Comparison of ENCODE assay signal across 1 cellular context in the genomic region with DNA sequence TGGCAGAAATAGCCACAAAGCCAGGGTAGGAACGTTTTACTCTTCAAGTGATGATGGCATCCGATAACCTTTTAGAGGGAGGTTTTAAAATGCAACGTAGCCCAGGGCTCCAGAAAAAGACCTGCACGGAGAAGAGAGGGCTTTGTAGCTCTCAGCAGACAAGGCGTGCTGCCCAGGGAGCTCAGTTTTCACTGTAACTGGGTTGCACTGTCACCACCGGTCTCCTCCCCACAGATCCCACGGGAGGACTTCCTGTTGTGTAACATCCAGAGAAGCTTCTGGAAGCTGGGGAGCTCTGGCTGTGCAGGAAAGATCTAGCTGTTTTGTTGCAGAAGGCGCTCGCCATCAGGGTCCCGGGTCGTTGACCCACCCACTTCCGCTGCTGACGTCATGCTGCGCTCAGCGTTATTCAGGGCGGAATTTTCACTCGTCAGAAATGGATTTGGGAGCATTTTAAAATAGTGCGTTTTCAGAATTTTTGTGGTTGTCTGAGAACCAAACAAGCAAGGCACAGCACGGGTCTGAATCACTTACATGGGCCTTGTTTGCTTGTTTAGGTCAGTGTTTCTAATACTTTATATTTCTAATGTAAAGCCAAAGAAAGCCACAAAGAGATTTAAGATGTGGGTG.
TF ChIP-seq lines count a peak whose summit lies in the region.

No MANE protein-coding gene starts in this region.

TF ChIP-seq in WTC11, 78 proteins besides CTCF, POLR2A, EP300 and RAD21 (continued from another document):
- TF ChIP-seq, protein P1, sequence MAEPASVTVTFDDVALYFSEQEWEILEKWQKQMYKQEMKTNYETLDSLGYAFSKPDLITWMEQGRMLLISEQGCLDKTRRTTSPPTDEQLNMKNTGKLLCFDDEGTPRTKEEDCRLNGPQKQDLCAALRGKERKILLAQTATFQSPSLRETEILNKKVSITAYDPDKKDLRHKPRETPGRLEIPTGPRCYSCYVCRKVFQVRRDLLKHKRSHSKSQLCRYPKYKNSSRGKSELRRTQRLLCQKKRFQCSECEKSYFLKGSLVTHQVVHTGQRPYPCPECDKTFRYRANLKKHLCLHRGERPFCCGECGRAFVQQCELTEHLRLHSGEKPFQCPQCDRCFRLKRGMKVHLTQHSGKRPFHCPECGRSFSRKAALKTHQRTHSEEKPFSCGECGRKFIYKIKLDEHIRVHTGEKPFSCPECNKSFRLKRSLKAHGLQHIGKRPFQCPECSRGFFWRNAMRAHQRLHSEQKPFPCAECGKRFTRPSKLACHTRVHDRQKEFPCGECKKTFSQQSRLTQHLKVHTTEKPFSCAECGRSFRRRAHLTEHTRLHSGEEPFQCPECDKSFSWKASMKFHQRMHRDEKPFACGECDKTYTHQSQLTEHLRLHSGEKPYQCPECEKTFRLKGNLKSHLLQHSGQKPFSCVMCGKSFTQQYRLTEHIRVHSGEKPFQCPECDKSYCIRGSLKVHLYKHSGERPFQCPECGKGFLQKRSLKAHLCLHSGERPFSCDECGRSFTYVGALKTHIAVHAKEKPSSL (CRISPR knock-in tag; conservative IDR thresholded peaks at IDR 0.05), result no peak
